ENCODE assay signal across 1 cellular context in genomic region chr5:127330116-127330515, GRCh38.
TF ChIP-seq lines count a peak whose summit lies in the region.

No MANE protein-coding gene starts in this region.

TF ChIP-seq in H1, 55 proteins besides CTCF, POLR2A, EP300 and RAD21:
- no peak for TF ChIP-seq PHF8 (conservative IDR thresholded peaks at IDR 0.05; ENCODE audit: low read depth, low read length)
- TF ChIP-seq TAF1 (IDR thresholded peaks at IDR 0.05; ENCODE audit: low read depth, low read length), result no peak
- TF ChIP-seq RFX5 (IDR thresholded peaks at IDR 0.05; ENCODE audit: borderline replicate concordance, low read depth, low read length), result no peak
- no peak for TF ChIP-seq ATF2 (IDR thresholded peaks at IDR 0.05; ENCODE audit: low read length)
- TF ChIP-seq KDM5A (IDR thresholded peaks at IDR 0.05; ENCODE audit: low read length), result no peak
- no peak for TF ChIP-seq ASH2L (IDR thresholded peaks at IDR 0.05; ENCODE audit: low read length)
- TF ChIP-seq RXRA (IDR thresholded peaks at IDR 0.05; ENCODE audit: insufficient read depth, low read depth, low read length), result no peak
- no peak for TF ChIP-seq RBBP5 (IDR thresholded peaks at IDR 0.05; ENCODE audit: borderline replicate concordance, low read depth, low read length)
- no peak for TF ChIP-seq BRCA1 (IDR thresholded peaks at IDR 0.05; ENCODE audit: low read depth, low read length)
- TF ChIP-seq NRF1 (IDR thresholded peaks at IDR 0.05; ENCODE audit: low read depth, low read length), result no peak
- TF ChIP-seq SRF (IDR thresholded peaks at IDR 0.05; ENCODE audit: low read depth, low read length), result no peak
- TF ChIP-seq CBX8 (IDR thresholded peaks at IDR 0.05; ENCODE audit: borderline replicate concordance, low read depth, low read length), result no peak
- no peak for TF ChIP-seq BCL11A (IDR thresholded peaks at IDR 0.05; ENCODE audit: low read depth in 2 of 2, low read length in 2 of 2)
- no peak for TF ChIP-seq SIN3A (conservative IDR thresholded peaks at IDR 0.05 in 1 of 2, IDR thresholded peaks at IDR 0.05 in 1 of 2; ENCODE audit: low read depth in 1 of 2, low read length in 2 of 2)
- no peak for TF ChIP-seq KDM1A (IDR thresholded peaks at IDR 0.05; ENCODE audit: borderline replicate concordance, low read length)
- TF ChIP-seq RNF2 (IDR thresholded peaks at IDR 0.05; ENCODE audit: borderline replicate concordance, low read depth, low read length, missing control alignments, poor library complexity, severe bottlenecking), result no peak
- TF ChIP-seq SIX5 (IDR thresholded peaks at IDR 0.05; ENCODE audit: low read depth, low read length), result no peak
- TF ChIP-seq MAX (IDR thresholded peaks at IDR 0.05), result no peak
- no peak for TF ChIP-seq POLR2AphosphoS5 (IDR thresholded peaks at IDR 0.05; ENCODE audit: low read depth, low read length)
- no peak for TF ChIP-seq CBX5 (IDR thresholded peaks at IDR 0.05; ENCODE audit: low read depth, low read length)
TF ChIP-seq in H1: peak in this region for 0.
